29 cellular contexts compared by ENCODE assay signal in genomic region chr17:6856054-6856453, GRCh38. TPM values are rescaled to one million over a fixed set of nuclear protein-coding genes. Genes with fewer than 3 reads are reported as not detected.
"Had no signal": no experiment of that assay in that cellular context is flagged by ENCODE, and none has a peak within 500 bp of the region (broad histone marks: within the 10 kb centered on the region; RNA-seq: fewer than 3 reads in every experiment).

No MANE protein-coding gene starts in this region.

- ATAC-seq: activated T-cell treated with anti-CD3 and anti-CD28 coated beads, Interleukin-2, amount 50 U/mL, for 4 hours had no signal

- H3K27ac Mint-ChIP-seq: activated naive CD8-positive, alpha-beta T cell; activated T-helper 2 cell treated with anti-CD3 and anti-CD28 coated beads, Interferon-gamma antibody, Interleukin-2, Interleukin-4, amounts not matched to agents 10 μg/mL and 5 μg/mL and 100 μg/mL, durations not matched to agents 14 hours and 24 hours and 36 hours had no signal

- H3K4me3 Mint-ChIP-seq: activated naive CD8-positive, alpha-beta T cell; activated T-cell treated with anti-CD3 and anti-CD28 coated beads, Interleukin-2, amount 50 U/mL, for 4 hours; natural killer cell had no signal

- H3K9me3 ChIP-seq: adrenal gland, ascending aorta, left ventricle myocardium inferior, thoracic aorta, upper lobe of left lung had no signal

- H3K27me3 ChIP-seq: ascending aorta, upper lobe of left lung had no signal

- H3K9me3 Mint-ChIP-seq: activated T-cell treated with anti-CD3 and anti-CD28 coated beads, Interleukin-2, amount 50 U/mL, for 4 hours; natural killer cell had no signal

- H3K36me3 ChIP-seq: adrenal gland, ascending aorta, brain microvascular endothelial cell, left ventricle myocardium inferior, thoracic aorta, upper lobe of left lung had no signal

- H3K4me3 ChIP-seq: adrenal gland, ascending aorta, left ventricle myocardium inferior, thoracic aorta, upper lobe of left lung had no signal

- H3K27ac ChIP-seq: adrenal gland, ascending aorta, brain microvascular endothelial cell, left ventricle myocardium inferior, thoracic aorta, upper lobe of left lung had no signal

- H3K4me1 ChIP-seq: adrenal gland, ascending aorta, left ventricle myocardium inferior, upper lobe of left lung had no signal

- DNase-seq: activated CD4-positive, alpha-beta T cell treated with anti-CD3 and anti-CD28 coated beads, Interleukin-2, amount 50 U/mL, for 48 hours; activated CD8-positive, alpha-beta memory T cell treated with anti-CD3 and anti-CD28 coated beads, Interleukin-2, amount 50 U/mL, for 48 hours; activated naive CD4-positive, alpha-beta T cell; activated T-cell treated with anti-CD3 and anti-CD28 coated beads, Interleukin-2, amount 50 U/mL, for 4 hours; adrenal gland; brain microvascular endothelial cell; central memory CD4-positive, alpha-beta T cell; effector memory CD4-positive, alpha-beta T cell; foreskin melanocyte; left ventricle myocardium inferior; midbrain; natural killer cell; stimulated activated CD4-positive, alpha-beta T cell treated with anti-CD3 and anti-CD28 coated beads, Interleukin-2, amount 100 ng/mL, for 48 hours; stimulated activated CD8-positive, alpha-beta memory T cell treated with anti-CD3 and anti-CD28 coated beads, Interleukin-4, amount 100 ng/mL, for 48 hours; stimulated activated naive CD4-positive, alpha-beta T cell; T-helper 9 cell; upper lobe of left lung had no signal

- FAIRE-seq: colon had no signal

- H3K36me3 Mint-ChIP-seq: activated naive CD8-positive, alpha-beta T cell; natural killer cell had no signal

RNA-seq across cellular contexts. Expression of gene TEKT1, which starts 24.5 kb away (rescaled TPM):
- total RNA-seq: activated CD8-positive, alpha-beta memory T cell treated with anti-CD3 and anti-CD28 coated beads for 36 hours; activated T-cell treated with anti-CD3 and anti-CD28 coated beads, Interleukin-2, amount 50 U/mL, for 4 hours; activated T-helper 2 cell treated with anti-CD3 and anti-CD28 coated beads, Interferon-gamma antibody, Interleukin-2, Interleukin-4, amounts not matched to agents 10 μg/mL and 5 μg/mL and 100 μg/mL, durations not matched to agents 14 hours and 24 hours and 36 hours; ascending aorta; dermis microvascular lymphatic vessel endothelial cell; left ventricle myocardium inferior; lung microvascular endothelial cell; natural killer cell; osteoblast; posterior vena cava; renal cortical epithelial cell; thoracic aorta had no signal
- polyA plus RNA-seq: esophagus had no signal
